ENCODE assay signal across 25 cellular contexts in the genomic region with DNA sequence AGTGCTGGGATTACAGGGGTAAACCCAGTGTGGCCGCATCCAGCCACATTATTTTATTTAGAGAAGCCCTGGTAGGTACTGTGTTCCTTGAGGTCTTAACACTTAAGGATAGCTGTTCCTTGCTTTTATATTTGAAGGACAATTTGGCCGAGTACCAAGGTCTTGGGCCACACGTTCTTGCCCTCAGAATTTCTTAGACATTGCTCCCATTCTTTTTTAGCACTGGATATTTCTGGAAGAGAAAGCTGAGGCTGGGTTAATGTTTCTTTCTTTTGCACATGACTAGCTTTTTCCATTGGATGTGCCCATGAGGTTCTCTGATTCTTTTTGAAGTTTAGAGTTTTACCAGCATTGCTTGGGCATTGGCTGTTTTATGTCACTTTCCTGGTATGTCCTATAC. TPM values are rescaled to one million over a fixed set of nuclear protein-coding genes. Genes with fewer than 3 reads are reported as not detected.
"Had no signal": no experiment of that assay in that cellular context is flagged by ENCODE, and none has a peak within 500 bp of the region (broad histone marks: within the 10 kb centered on the region; RNA-seq: fewer than 3 reads in every experiment).

No MANE protein-coding gene starts in this region.

- H3K9me3 ChIP-seq: body of pancreas, mucosa of descending colon, thyroid gland had no signal

- H3K4me1 ChIP-seq: parathyroid adenoma had no signal

- H3K36me3 ChIP-seq: thyroid gland had no signal

- FAIRE-seq: colon, endometrium, TTC549 had no signal

- H3K27me3 ChIP-seq: body of pancreas, thyroid gland had no signal

- H3K4me3 ChIP-seq: body of pancreas, mucosa of descending colon, thyroid gland had no signal

- DNase-seq: activated B cell treated with CpG ODN at 0.5 μM for 24 hours; activated CD4-positive, alpha-beta memory T cell treated with anti-CD3 and anti-CD28 coated beads for 36 hours; activated CD4-positive, alpha-beta T cell treated with anti-CD3 and anti-CD28 coated beads for 4 hours; activated naive CD4-positive, alpha-beta T cell; activated naive CD8-positive, alpha-beta T cell treated with anti-CD3 and anti-CD28 coated beads for 36 hours; activated T-cell treated with anti-CD3 and anti-CD28 coated beads for 4 hours; amniotic stem cell; body of pancreas; caudate nucleus; left colon; mammary epithelial cell; mucosa of descending colon; naive thymus-derived CD4-positive, alpha-beta T cell; stimulated activated CD4-positive, alpha-beta T cell treated with anti-CD3 and anti-CD28 coated beads, Interleukin-12 subunit alpha, Interleukin-12 subunit beta, amount 100 ng/mL, for 4 hours; stimulated activated CD4-positive, alpha-beta T cell treated with anti-CD3 and anti-CD28 coated beads, Interleukin-1b, Interleukin-23, amount 100 ng/mL, for 48 hours; stimulated activated CD8-positive, alpha-beta memory T cell treated with anti-CD3 and anti-CD28 coated beads, Interleukin-4, amount 100 ng/mL, for 48 hours; stimulated activated naive CD4-positive, alpha-beta T cell had no signal

- ATAC-seq: body of pancreas; esophagus mucosa; left colon; mucosa of descending colon; naive thymus-derived CD4-positive, alpha-beta T cell had no signal

- H3K9ac ChIP-seq: parathyroid adenoma had no signal

- H3K27ac ChIP-seq: body of pancreas, parathyroid adenoma had no signal

RNA-seq across cellular contexts. Expression of a gene that starts 5.5 kb away (rescaled TPM):
- total RNA-seq: activated B cell treated with CpG ODN at 0.5 μM for 24 hours; activated CD4-positive, alpha-beta memory T cell treated with anti-CD3 and anti-CD28 coated beads for 36 hours; activated naive CD8-positive, alpha-beta T cell treated with anti-CD3 and anti-CD28 coated beads for 36 hours; body of pancreas; esophagus mucosa; left colon; mammary epithelial cell; mucosa of descending colon; naive thymus-derived CD4-positive, alpha-beta T cell; subcutaneous adipose tissue; thyroid gland; urinary bladder had no signal
- polyA plus RNA-seq: mammary epithelial cell; naive thymus-derived CD4-positive, alpha-beta T cell; urinary bladder had no signal
